ENCODE assay signal across 20 cellular contexts in the genomic region with DNA sequence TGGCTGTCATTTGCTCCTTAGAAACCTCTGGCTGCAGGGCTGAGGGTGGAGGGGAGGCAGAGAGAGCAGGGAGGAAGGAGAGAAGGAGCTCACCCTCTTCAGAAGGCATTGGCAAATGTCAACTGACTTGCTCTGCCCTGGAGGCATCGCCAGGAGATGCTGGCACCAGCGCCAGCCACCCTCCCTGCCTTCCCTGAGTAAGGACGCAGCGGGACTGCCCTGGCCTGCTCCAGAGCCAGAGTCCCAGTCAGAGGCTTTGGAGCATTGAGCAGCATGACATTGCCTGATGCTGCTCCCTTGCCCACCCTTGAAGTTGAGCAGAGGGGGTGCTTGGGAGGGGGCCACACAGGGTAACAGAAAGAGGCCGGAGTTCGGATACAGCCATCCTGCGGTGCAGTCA.
A peak's percentile ranks its signal among the peaks of the same experiment; 100 is the strongest.
DNase-seq lines count a peak whose midpoint lies in the region; ATAC-seq, FAIRE-seq and TF ChIP-seq lines count a peak whose summit lies in the region.
"Had no signal": no experiment of that assay in that cellular context is flagged by ENCODE, and none has a peak within 500 bp of the region (broad histone marks: within the 10 kb centered on the region; RNA-seq: fewer than 3 reads in every experiment).

No MANE protein-coding gene starts in this region.

- ATAC-seq in GM18520 (IDR thresholded peaks at IDR 0.05; ENCODE audit: unreplicated experiment), result no peak
- no peak for ATAC-seq in HG02870 (IDR thresholded peaks at IDR 0.05; ENCODE audit: unreplicated experiment)

- H3K4me1 ChIP-seq in osteoblast (ENCODE audit: insufficient read depth, low read length) (no peaks in the 10 kb centered on the region), small intestine (ENCODE audit: control insufficient read depth in 2 of 2, insufficient read depth in 1 of 2, low read depth in 1 of 2, low read length in 1 of 2) (no peaks in the 10 kb centered on the region)
- H3K4me1 ChIP-seq: A549; BE2C; BLaER1 treated with 17β-estradiol and CSF1 and Interleukin-3, amounts not matched to agents 10 nM and 100 nM had no signal

- H3K36me3 ChIP-seq in osteoblast (ENCODE audit: insufficient read depth, low read length) (no peaks in the 10 kb centered on the region), small intestine (ENCODE audit: control insufficient read depth in 2 of 2, insufficient read depth in 2 of 2, low read length in 2 of 2) (no peaks in the 10 kb centered on the region)
- H3K36me3 ChIP-seq: BE2C; BLaER1 treated with 17β-estradiol and CSF1 and Interleukin-3, amounts not matched to agents 10 nM and 100 nM had no signal

- H2AFZ ChIP-seq in osteoblast (ENCODE audit: low read length), result no peak overlapping the region

- WGBS in small intestine, 3 donors, result 82 to 93% (median 88%) methylated on average over 7 of the region's 7 CpGs

- H3K4me3 ChIP-seq in osteoblast (ENCODE audit: insufficient read depth, low read length) (no peak overlapping the region), small intestine (ENCODE audit: low read depth in 1 of 2, low read length in 2 of 2) (no peak overlapping the region)
- H3K4me3 ChIP-seq: A549; BLaER1 treated with 17β-estradiol and CSF1 and Interleukin-3, amounts not matched to agents 10 nM and 100 nM had no signal

- TF ChIP-seq CTCF in osteoblast (IDR thresholded peaks at IDR 0.05; ENCODE audit: extremely low read depth, low read depth, low read length), result no peak

- H3K27me3 ChIP-seq in osteoblast (ENCODE audit: insufficient read depth, low read length) (no peaks in the 10 kb centered on the region), small intestine (ENCODE audit: control insufficient read depth in 2 of 2, insufficient read depth in 2 of 2, low read length in 2 of 2) (no peaks in the 10 kb centered on the region)
- H3K27me3 ChIP-seq: BE2C; BLaER1 treated with 17β-estradiol and CSF1 and Interleukin-3, amounts not matched to agents 10 nM and 100 nM had no signal

- no peak overlapping the region for H3K4me2 ChIP-seq in osteoblast (ENCODE audit: insufficient read depth, low read length)
- H3K4me2 ChIP-seq: A549; BLaER1 treated with 17β-estradiol and CSF1 and Interleukin-3, amounts not matched to agents 10 nM and 100 nM had no signal

- no peaks in the 10 kb centered on the region for H4K20me1 ChIP-seq in osteoblast (ENCODE audit: insufficient read depth, low read length)

- H3K9me3 ChIP-seq in osteoblast (ENCODE audit: low read depth, low read length) (no peaks in the 10 kb centered on the region), small intestine (ENCODE audit: control insufficient read depth, low read depth) (no peaks in the 10 kb centered on the region)
- H3K9me3 ChIP-seq: A549; BE2C; BLaER1 treated with 17β-estradiol and CSF1 and Interleukin-3, amounts not matched to agents 10 nM and 100 nM had no signal

- DNase-seq in DMS79 (lab: John Stamatoyannopoulos, UW) (peak; percentile 48), NCI-H69 (lab: John Stamatoyannopoulos, UW) (peak; percentile 27), osteoblast (ENCODE audit: insufficient read length, low spot score, missing footprints) (peak; percentile 31), small intestine (no peak)
- DNase-seq: 8988T; ACHN; AML-193; BE2C; CD4-positive, alpha-beta T cell; DMS 273 treated with DMSO at 0.1 percent for 48 hours; DND-41; GOT3; H7; HCEC 1CT had no signal

- no peak overlapping the region for H3K27ac ChIP-seq in osteoblast (ENCODE audit: low read depth, low read length)
- H3K27ac ChIP-seq in small intestine (ENCODE audit: low read depth in 1 of 2, low read length in 1 of 2), result no peak overlapping the region
- H3K27ac ChIP-seq: A549; BLaER1 treated with 17β-estradiol and CSF1 and Interleukin-3, amounts not matched to agents 10 nM and 100 nM had no signal

- FAIRE-seq in small intestine (lab: Jason Lieb, UNC), result no peak
- FAIRE-seq: A549, D721Med, G401.6 had no signal

- no peaks in the 10 kb centered on the region for H3K79me2 ChIP-seq in osteoblast (ENCODE audit: insufficient read depth, low read length)
